In the genomic region with DNA sequence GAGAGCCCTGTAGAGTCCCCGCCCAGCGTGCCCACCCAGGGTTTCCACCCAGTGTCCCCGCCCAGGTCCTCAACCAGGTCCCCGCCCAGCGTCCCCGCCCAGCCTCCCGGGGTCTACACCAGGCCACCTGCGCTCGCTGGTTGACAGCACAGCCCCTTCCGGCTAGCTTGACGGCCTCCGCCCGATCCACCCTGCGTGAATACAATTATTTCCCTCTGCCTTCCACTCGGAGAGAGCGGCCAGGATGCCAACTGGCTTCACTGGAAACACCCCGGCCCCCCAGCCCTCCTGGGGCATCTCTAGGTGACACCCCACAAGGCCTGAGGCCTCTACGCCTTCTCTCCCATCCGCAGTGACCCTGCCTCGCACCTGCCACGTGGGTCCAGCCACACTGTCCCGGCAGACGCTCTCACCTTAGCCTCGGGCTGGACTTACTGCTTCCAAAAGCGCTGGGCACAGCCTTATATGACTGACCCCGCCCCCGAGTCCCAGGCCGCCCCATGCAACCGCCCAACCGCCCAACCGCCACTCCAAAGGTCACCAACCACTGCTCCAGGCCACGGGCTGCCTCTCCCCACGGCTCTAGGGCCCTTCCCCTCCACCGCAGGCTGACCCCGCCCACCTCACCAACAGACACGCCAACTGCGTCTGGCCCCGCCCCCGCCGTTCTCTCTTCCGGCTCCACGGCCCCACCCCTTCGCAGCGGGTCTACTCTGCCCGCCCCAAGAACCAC, we compare ENCODE assay signal across 21 cellular contexts.
DNase-seq lines count a peak whose midpoint lies in the region; ATAC-seq and TF ChIP-seq lines count a peak whose summit lies in the region.
"Had no signal": no experiment of that assay in that cellular context is flagged by ENCODE, and none has a peak within 500 bp of the region (broad histone marks: within the 10 kb centered on the region; RNA-seq: fewer than 3 reads in every experiment).

No MANE protein-coding gene starts in this region.

- POLR2A ChIA-PET in Caco-2 (lab: Charles Lee): interaction anchor here (0.7 kb wide), 2 partner anchors 228 to 997 kb away, joined by 4 to 8 read pairs; no protein-coding TSS in a partner anchor
- POLR2A ChIA-PET in WTC11 (lab: Charles Lee): no interaction called here

- H3K27ac Mint-ChIP-seq in Caco-2 (ENCODE audit: unreplicated experiment): peak overlapping the region; percentile 66
- no peak overlapping the region for H3K27ac Mint-ChIP-seq in WTC11
- H3K27ac Mint-ChIP-seq: CD4-positive, CD25-positive, alpha-beta regulatory T cell; neural progenitor cell had no signal

- H3K4me3 ChIP-seq in Caco-2 (ENCODE audit: low read depth, low read length) (peak overlapping the region; percentile 55), mucosa of descending colon (no peak overlapping the region)
- H3K4me3 ChIP-seq: adrenal gland, GM12878, neural progenitor cell, stomach had no signal

- H3K36me3 ChIP-seq in Caco-2 (ENCODE audit: control insufficient read depth, insufficient read depth, low read length) (no peaks in the 10 kb centered on the region), mucosa of descending colon (ENCODE audit: low read depth) (no peaks in the 10 kb centered on the region)
- H3K36me3 ChIP-seq: adrenal gland, neural progenitor cell, stomach had no signal

- H3K27me3 Mint-ChIP-seq in Caco-2 (ENCODE audit: insufficient read depth, unreplicated experiment) (no peaks in the 10 kb centered on the region), WTC11 (ENCODE audit: low read depth) (no peaks in the 10 kb centered on the region; the same call in 1 of the 2 replicates)
- H3K27me3 Mint-ChIP-seq: CD4-positive, CD25-positive, alpha-beta regulatory T cell had no signal

- H3K4me1 Mint-ChIP-seq in Caco-2 (ENCODE audit: low read depth, unreplicated experiment): peaks cover 31% of the 10 kb centered on the region
- no peaks in the 10 kb centered on the region for H3K4me1 Mint-ChIP-seq in WTC11
- H3K4me1 Mint-ChIP-seq: CD4-positive, CD25-positive, alpha-beta regulatory T cell had no signal

- TF ChIP-seq CTCF in Caco-2 (IDR thresholded peaks at IDR 0.05; ENCODE audit: insufficient read depth in 1 of 2, low read depth in 1 of 2, low read length in 1 of 2, severe bottlenecking in 1 of 2, unreplicated experiment in 1 of 2): no peak
- TF ChIP-seq CTCF in WTC11 (IDR thresholded peaks at IDR 0.05): no peak
- TF ChIP-seq CTCF in mucosa of descending colon (IDR thresholded peaks at IDR 0.05): no peak

- no peaks in the 10 kb centered on the region for H3K9me3 ChIP-seq in Caco-2
- no peaks in the 10 kb centered on the region for H3K9me3 ChIP-seq in mucosa of descending colon
- H3K9me3 ChIP-seq: adrenal gland, stomach had no signal

- CTCF ChIA-PET in Caco-2 (lab: Charles Lee) (interaction anchor here (0.7 to 1.0 kb wide), 3 partner anchors 93 to 281 kb away, joined by 3 to 4 read pairs (median 4); no protein-coding TSS in a partner anchor), WTC11 (lab: Charles Lee) (interaction anchor here (1.8 kb wide), 1 partner anchor 9 kb away, joined by 5 read pairs; no protein-coding TSS in a partner anchor)

- no peaks in the 10 kb centered on the region for H3K9me3 Mint-ChIP-seq in Caco-2 (ENCODE audit: unreplicated experiment)
- H3K9me3 Mint-ChIP-seq in WTC11: no peaks in the 10 kb centered on the region
- H3K9me3 Mint-ChIP-seq: neural progenitor cell had no signal

- H3K4me1 ChIP-seq in Caco-2: peaks cover 43% of the 10 kb centered on the region
- H3K4me1 ChIP-seq in mucosa of descending colon (ENCODE audit: low read depth): no peaks in the 10 kb centered on the region
- H3K4me1 ChIP-seq: adrenal gland, stomach had no signal

- no TSS peak for BruUV-seq in Caco-2 (replicated peaks; lab: Mats Ljungman, UMichigan)

- intact Hi-C loops in Caco-2 (cut with micrococcal nuclease; ENCODE audit: unreplicated experiment) (loop anchor here (1.0 to 2.0 kb wide), 2 partner anchors 43 to 71 kb away; no protein-coding TSS in a partner anchor), mucosa of descending colon (cut with DNase I, micrococcal nuclease) (loop anchor here in 1 of 2 donors (10.0 kb wide), 1 partner anchor 245 kb away; no protein-coding TSS in a partner anchor)

- peak; percentile 95 for ATAC-seq in WTC11
- peak; percentile 89 for ATAC-seq in mucosa of descending colon
- ATAC-seq in GM21515 (IDR thresholded peaks at IDR 0.05; ENCODE audit: unreplicated experiment): no peak
- ATAC-seq in GM21381 (IDR thresholded peaks at IDR 0.05; ENCODE audit: unreplicated experiment): no peak
- no peak for ATAC-seq in GM21529 (IDR thresholded peaks at IDR 0.05; ENCODE audit: unreplicated experiment)
- ATAC-seq: GM12878 had no signal

- H3K27me3 ChIP-seq in Caco-2 (replicated peaks; ENCODE audit: control insufficient read depth, insufficient read depth, low read length): no peaks in the 10 kb centered on the region
- H3K27me3 ChIP-seq: adrenal gland, neural progenitor cell, stomach had no signal

- DNase-seq in Caco-2 (peak; percentile 98), LoVo (ENCODE audit: low spot score) (peak; percentile 15), WTC11 (ENCODE audit: low spot score) (peak; percentile 77), mucosa of descending colon (peak; percentile 55 to 79 (median 77)), NCI-H1092 treated with DMSO at 0.1 percent for 48 hours (lab: John Stamatoyannopoulos, UW) (no peak)
- DNase-seq: ACHN; activated CD4-positive, alpha-beta T cell treated with anti-CD3 and anti-CD28 coated beads for 1 hour; adrenal gland; caudate nucleus; CD4-positive, CD25-positive, alpha-beta regulatory T cell; effector CD4-positive, alpha-beta T cell; head of caudate nucleus; NCI-H1105; retina; SHP77; stomach had no signal

- H3K4me3 Mint-ChIP-seq in Caco-2 (ENCODE audit: unreplicated experiment): peak overlapping the region; percentile 90
- H3K4me3 Mint-ChIP-seq in WTC11: no peak overlapping the region
- H3K4me3 Mint-ChIP-seq: CD4-positive, CD25-positive, alpha-beta regulatory T cell; neural progenitor cell had no signal

- H3K36me3 Mint-ChIP-seq in Caco-2 (ENCODE audit: insufficient read depth, unreplicated experiment) (peaks cover 32% of the 10 kb centered on the region), WTC11 (no peaks in the 10 kb centered on the region)
- H3K36me3 Mint-ChIP-seq: CD4-positive, CD25-positive, alpha-beta regulatory T cell; neural progenitor cell had no signal

TF ChIP-seq in WTC11, 78 proteins besides CTCF, POLR2A, EP300 and RAD21:
- TF ChIP-seq ZNF121 (CRISPR knock-in tag; IDR thresholded peaks at IDR 0.05): peak; percentile 58
- TF ChIP-seq, protein P1, sequence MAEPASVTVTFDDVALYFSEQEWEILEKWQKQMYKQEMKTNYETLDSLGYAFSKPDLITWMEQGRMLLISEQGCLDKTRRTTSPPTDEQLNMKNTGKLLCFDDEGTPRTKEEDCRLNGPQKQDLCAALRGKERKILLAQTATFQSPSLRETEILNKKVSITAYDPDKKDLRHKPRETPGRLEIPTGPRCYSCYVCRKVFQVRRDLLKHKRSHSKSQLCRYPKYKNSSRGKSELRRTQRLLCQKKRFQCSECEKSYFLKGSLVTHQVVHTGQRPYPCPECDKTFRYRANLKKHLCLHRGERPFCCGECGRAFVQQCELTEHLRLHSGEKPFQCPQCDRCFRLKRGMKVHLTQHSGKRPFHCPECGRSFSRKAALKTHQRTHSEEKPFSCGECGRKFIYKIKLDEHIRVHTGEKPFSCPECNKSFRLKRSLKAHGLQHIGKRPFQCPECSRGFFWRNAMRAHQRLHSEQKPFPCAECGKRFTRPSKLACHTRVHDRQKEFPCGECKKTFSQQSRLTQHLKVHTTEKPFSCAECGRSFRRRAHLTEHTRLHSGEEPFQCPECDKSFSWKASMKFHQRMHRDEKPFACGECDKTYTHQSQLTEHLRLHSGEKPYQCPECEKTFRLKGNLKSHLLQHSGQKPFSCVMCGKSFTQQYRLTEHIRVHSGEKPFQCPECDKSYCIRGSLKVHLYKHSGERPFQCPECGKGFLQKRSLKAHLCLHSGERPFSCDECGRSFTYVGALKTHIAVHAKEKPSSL (CRISPR knock-in tag; conservative IDR thresholded peaks at IDR 0.05): no peak

Comparison
In these comparisons a context has a peak if more than half of its experiments do, and no peak if none do; other contexts are left out.
1. ATAC-seq: peak in WTC11 (single experiment) and mucosa of descending colon (single experiment); none in GM21515 (single experiment), GM21381 (single experiment) and GM21529 (single experiment).